Comparison of ENCODE assay signal across 9 cellular contexts in the genomic region with DNA sequence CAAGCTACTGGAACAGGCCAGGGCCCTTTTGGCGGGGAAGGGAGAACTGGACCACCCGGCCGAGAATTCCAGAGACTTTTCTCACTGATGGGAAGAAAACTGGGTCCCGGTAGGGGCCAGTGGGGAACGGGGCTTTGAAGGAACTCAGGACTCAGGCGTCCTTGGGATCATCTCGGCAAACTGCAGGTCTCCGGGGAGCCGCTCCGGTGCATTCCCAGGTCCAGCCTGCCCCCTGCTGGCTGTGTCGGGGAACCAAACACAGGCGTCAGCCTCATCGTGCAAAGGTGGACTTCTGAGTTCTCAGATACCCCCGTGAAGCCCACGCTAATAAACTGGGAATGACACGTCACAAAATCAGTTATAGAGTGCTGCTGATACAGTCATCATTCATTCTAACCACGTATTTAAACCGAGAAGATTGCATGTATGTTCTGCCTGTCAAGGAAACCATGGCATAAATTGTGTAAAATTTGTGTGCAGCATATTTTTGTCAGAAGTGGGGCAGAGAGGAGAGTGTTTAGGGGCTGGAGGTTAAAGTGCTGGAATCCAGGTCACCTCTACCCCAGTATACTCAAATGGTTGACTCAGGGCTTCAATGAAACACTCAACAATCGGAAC.
A peak's percentile ranks its signal among the peaks of the same experiment; 100 is the strongest.
DNase-seq lines count a peak whose midpoint lies in the region; ATAC-seq, FAIRE-seq and TF ChIP-seq lines count a peak whose summit lies in the region.
"Had no signal": no experiment of that assay in that cellular context is flagged by ENCODE, and none has a peak within 500 bp of the region (broad histone marks: within the 10 kb centered on the region; RNA-seq: fewer than 3 reads in every experiment).

No MANE protein-coding gene starts in this region.

- in situ Hi-C loops in brain microvascular endothelial cell (cut with HindIII; ENCODE audit: low pct_ligation_motif_present, low sequenced_read_pairs): no loop called here

- no peaks in the 10 kb centered on the region for H3K36me3 ChIP-seq in brain microvascular endothelial cell (replicated peaks)

- FAIRE-seq in HTR-8/SVneo (lab: Jason Lieb, UNC): no peak

- H3K27ac ChIP-seq in brain microvascular endothelial cell: no peak overlapping the region

- H3K27me3 ChIP-seq in brain microvascular endothelial cell (replicated peaks): peaks cover 15% of the 10 kb centered on the region

- no peak overlapping the region for H3K4me3 ChIP-seq in brain microvascular endothelial cell (ENCODE audit: low read depth, low read length)

- ATAC-seq in GM18502 (IDR thresholded peaks at IDR 0.05; ENCODE audit: poor library complexity, unreplicated experiment): no peak

- peak; percentile 91 for TF ChIP-seq CTCF in brain microvascular endothelial cell (IDR thresholded peaks at IDR 0.05; ENCODE audit: low read depth, low read length, missing control alignments)

- DNase-seq in DMS114 treated with DMSO at 0.1 percent for 48 hours (lab: John Stamatoyannopoulos, UW; ENCODE audit: unreplicated experiment) (peak; percentile 56), HTR-8/SVneo (ENCODE audit: insufficient read length, low spot score) (peak; percentile 68), SHP77 treated with DMSO at 0.1 percent for 48 hours (lab: John Stamatoyannopoulos, UW) (peak; percentile 3), brain microvascular endothelial cell (peak; percentile 45), islet precursor cell (peak; percentile 84), NCI-H446 treated with DMSO at 0.1 percent for 48 hours (lab: John Stamatoyannopoulos, UW) (no peak)
- peak; percentile 75 for DNase-seq in stimulated activated CD4-positive, alpha-beta T cell treated with anti-CD3 and anti-CD28 coated beads, Interleukin-15, amount 100 ng/mL, for 24 hours
- DNase-seq: activated B cell treated with CpG ODN at 0.5 μM for 24 hours had no signal
